Comparison of ENCODE assay signal across 17 cellular contexts in genomic region chr10:125911145-125911544, GRCh38. TPM values are rescaled to one million over a fixed set of nuclear protein-coding genes. Genes with fewer than 3 reads are reported as not detected.
DNase-seq lines count a peak whose midpoint lies in the region; ATAC-seq and TF ChIP-seq lines count a peak whose summit lies in the region.
"Had no signal": no experiment of that assay in that cellular context is flagged by ENCODE, and none has a peak within 500 bp of the region (broad histone marks: within the 10 kb centered on the region; RNA-seq: fewer than 3 reads in every experiment).

No MANE protein-coding gene starts in this region.

- TF ChIP-seq CTCF in Panc1 (IDR thresholded peaks at IDR 0.05): no peak
- no peak for TF ChIP-seq CTCF in stomach (IDR thresholded peaks at IDR 0.05)
- no peak for TF ChIP-seq CTCF in heart right ventricle (IDR thresholded peaks at IDR 0.05)

- POLR2A ChIA-PET in Panc1 (lab: Charles Lee): no interaction called here

- 46 to 60% (median 56%) methylated on average over 10 of the region's 10 CpGs for WGBS in stomach, 5 donors
- 62 to 68% methylated on average over 10 of the region's 10 CpGs for WGBS in heart right ventricle, 2 donors

- ATAC-seq in Panc1 (no peak), left colon (peak; percentile 70), heart right ventricle (no peak), HG03139 (IDR thresholded peaks at IDR 0.05; ENCODE audit: unreplicated experiment) (no peak)

- TF ChIP-seq POLR2A in stomach (IDR thresholded peaks at IDR 0.05): no peak

- intact Hi-C loops in Panc1 (cut with micrococcal nuclease; ENCODE audit: unreplicated experiment) (no loop called here), left colon (cut with DNase I, micrococcal nuclease) (no loop called here), stomach (cut with DNase I; ENCODE audit: low total_unique reads) (no loop called here), heart right ventricle (cut with DNase I) (no loop called here)

- H3K36me3 ChIP-seq in Panc1 (ENCODE audit: control insufficient read depth, insufficient read depth, low read length) (no peaks in the 10 kb centered on the region), stomach (no peaks in the 10 kb centered on the region), heart right ventricle (no peaks in the 10 kb centered on the region)
- H3K36me3 ChIP-seq: BE2C, HAP-1 had no signal

- no peak for TF ChIP-seq EP300 in stomach (IDR thresholded peaks at IDR 0.05)

- H3K4me3 ChIP-seq in Panc1 (ENCODE audit: low read depth in 2 of 2, low read length in 2 of 2) (no peak overlapping the region), stomach (no peak overlapping the region), heart right ventricle (no peak overlapping the region)
- H3K4me3 ChIP-seq: A549, HAP-1 had no signal

- in situ Hi-C loops in Panc1 (cut with HindIII; ENCODE audit: low pct_unique_long_range_greater_than_20kb, low sequenced_read_pairs): no loop called here

- H3K27ac ChIP-seq in Panc1 (ENCODE audit: low read length) (no peak overlapping the region), stomach (peak overlapping the region in 4 of 5 donors; percentile 39 to 75 (median 50)), heart right ventricle (no peak overlapping the region)
- H3K27ac ChIP-seq: A549, C4-2B had no signal

- H3K27me3 ChIP-seq in Panc1 (ENCODE audit: control insufficient read depth, insufficient read depth, low read length) (no peaks in the 10 kb centered on the region), stomach (no peaks in the 10 kb centered on the region), heart right ventricle (no peaks in the 10 kb centered on the region)
- H3K27me3 ChIP-seq: BE2C had no signal

- no peaks in the 10 kb centered on the region for H3K9me3 ChIP-seq in Panc1 (ENCODE audit: control insufficient read depth, insufficient read depth, low read depth, low read length)
- H3K9me3 ChIP-seq in stomach: no peaks in the 10 kb centered on the region
- H3K9me3 ChIP-seq in heart right ventricle: peaks cover 0 to 4% (median 0%) of the 10 kb centered on the region in 11 donors
- H3K9me3 ChIP-seq: A549, BE2C, HAP-1 had no signal

- CTCF ChIA-PET in Panc1 (lab: Charles Lee): no interaction called here

- H3K4me1 ChIP-seq in Panc1 (ENCODE audit: control insufficient read depth, insufficient read depth, low read length): no peaks in the 10 kb centered on the region; the same call in 1 of the 2 replicates
- H3K4me1 ChIP-seq in stomach: peaks cover 0 to 20% (median 12%) of the 10 kb centered on the region in 4 donors
- peaks cover 0 to 4% (median 0%) of the 10 kb centered on the region in 9 donors for H3K4me1 ChIP-seq in heart right ventricle
- H3K4me1 ChIP-seq: BE2C, HAP-1 had no signal

- BruUV-seq in Panc1 (replicated peaks; lab: Mats Ljungman, UMichigan): TSS peak; percentile 4

- DNase-seq in Panc1 (ENCODE audit: low read depth, low spot score) (no peak), left colon (peak; percentile 34 to 51), stomach (no peak), middle frontal gyrus (ENCODE audit: extremely low spot score, low spot score) (no peak), heart right ventricle (no peak), cerebellar cortex (ENCODE audit: low spot score) (no peak)
- DNase-seq: BE2C; CD4-positive, alpha-beta memory T cell; DMS153; DMS79 treated with DMSO at 0.1 percent for 48 hours; EL; IMR-90 had no signal

RNA-seq across cellular contexts. Expression of gene FANK1, which starts 14.8 kb away (rescaled TPM):
- 19.1 TPM for total RNA-seq in Panc1 (2021; ENCODE audit: unreplicated experiment)
- polyA plus RNA-seq in Panc1 (2012; ENCODE audit: insufficient read length): 35.0 TPM
- total RNA-seq in left colon: 1 to 10 TPM; 5.9 to 7.1 TPM
- 10 to 100 TPM in 1 of 5 donors, 1 to 10 TPM in 4; 1.6 to 13.3 (median 5.8) TPM for total RNA-seq in stomach
- polyA plus RNA-seq in stomach: 1 to 10 TPM; 5.4 to 8.4 (median 7.0) TPM
- under 1 TPM in 7 of 10 donors, not detected in 3; 0.40 to 0.89 (median 0.68) TPM for total RNA-seq in heart right ventricle
- polyA plus RNA-seq in heart right ventricle: 1 to 10 TPM in 1 of 2 donors, under 1 TPM in 1; 0.64 to 1.2 TPM
- total RNA-seq: H1 had no signal
- polyA plus RNA-seq: CD4-positive, alpha-beta memory T cell had no signal

RNA-seq across cellular contexts. Expression of gene DHX32, which starts 30.1 kb away (rescaled TPM):
- total RNA-seq in Panc1 (2021; ENCODE audit: unreplicated experiment) (117 TPM), left colon (10 to 100 TPM; 78.3 to 78.9 TPM), stomach (10 to 100 TPM; 24.5 to 70.1 (median 63.3) TPM), heart right ventricle (10 to 100 TPM; 40.2 to 81.7 (median 49.6) TPM)
- 94.4 TPM for polyA plus RNA-seq in Panc1 (2012; ENCODE audit: insufficient read length)
- polyA plus RNA-seq in stomach (10 to 100 TPM; 23.7 to 40.0 (median 25.8) TPM), heart right ventricle (10 to 100 TPM; 15.8 to 38.2 TPM)

Comparison
In these comparisons a context has a peak if more than half of its experiments do, and no peak if none do; other contexts are left out.
1. DNase-seq: peak in left colon (2 of 2); none in Panc1 (single experiment), stomach (single experiment), middle frontal gyrus (single experiment), heart right ventricle (0 of 2) and cerebellar cortex (single experiment).
2. H3K27ac ChIP-seq: peak in stomach (4 of 5); none in Panc1 (single experiment) and heart right ventricle (0 of 10).